1 cellular context compared by ENCODE assay signal in genomic region chr14:69850086-69850735, GRCh38.
TF ChIP-seq lines count a peak whose summit lies in the region.

No MANE protein-coding gene starts in this region.

TF ChIP-seq in GM23338, 12 proteins besides CTCF, POLR2A, EP300 and RAD21:
- TF ChIP-seq EZH2 (IDR thresholded peaks at IDR 0.05; ENCODE audit: low read depth, unreplicated experiment), result no peak
- no peak for TF ChIP-seq EZH2phosphoT487 (IDR thresholded peaks at IDR 0.05; ENCODE audit: unreplicated experiment)
- no peak for TF ChIP-seq JUNB (IDR thresholded peaks at IDR 0.05; ENCODE audit: unreplicated experiment)
- TF ChIP-seq ZNF331 (CRISPR knock-in tag; IDR thresholded peaks at IDR 0.05; ENCODE audit: low read depth), result no peak
- TF ChIP-seq ETS1 (IDR thresholded peaks at IDR 0.05), result no peak
- no peak for TF ChIP-seq CREB1 (CRISPR knock-in tag; IDR thresholded peaks at IDR 0.05; ENCODE audit: low read depth)
- TF ChIP-seq NANOG (IDR thresholded peaks at IDR 0.05; ENCODE audit: borderline replicate concordance), result no peak
- no peak for TF ChIP-seq POLR2AphosphoS5 (IDR thresholded peaks at IDR 0.05; ENCODE audit: low read depth)
- no peak for TF ChIP-seq ZNF462 (CRISPR knock-in tag; IDR thresholded peaks at IDR 0.05)
